ENCODE assay signal across 14 cellular contexts in the genomic region with DNA sequence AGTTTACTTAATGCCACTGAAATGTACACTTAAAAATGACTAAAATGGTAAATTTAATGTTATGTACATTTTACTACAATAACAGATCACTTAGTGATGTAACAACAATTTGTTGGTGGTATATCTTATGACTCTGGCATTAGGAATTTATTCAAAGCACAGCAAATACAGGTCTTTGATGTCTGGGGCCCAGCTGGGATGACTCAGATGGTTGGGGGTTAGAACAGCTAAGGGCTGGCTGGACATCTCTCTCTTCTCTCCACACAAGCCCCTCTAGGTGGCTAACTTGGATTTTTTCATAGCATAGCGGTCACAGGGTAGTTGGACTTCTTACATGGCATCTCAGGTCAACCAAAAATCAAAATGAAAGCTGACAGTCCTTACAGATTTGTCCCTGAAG. TPM values are rescaled to one million over a fixed set of nuclear protein-coding genes. Genes with fewer than 3 reads are reported as not detected.
A peak's percentile ranks its signal among the peaks of the same experiment; 100 is the strongest.
DNase-seq lines count a peak whose midpoint lies in the region; ATAC-seq and TF ChIP-seq lines count a peak whose summit lies in the region.
"Had no signal": no experiment of that assay in that cellular context is flagged by ENCODE, and none has a peak within 500 bp of the region (broad histone marks: within the 10 kb centered on the region; RNA-seq: fewer than 3 reads in every experiment).

No MANE protein-coding gene starts in this region.

- peak overlapping the region; percentile 7 for H3K4me2 ChIP-seq in GM23248 (ENCODE audit: unreplicated experiment)

- ATAC-seq in HG02588 (IDR thresholded peaks at IDR 0.05; ENCODE audit: unreplicated experiment) (no peak), HG03196 (IDR thresholded peaks at IDR 0.05; ENCODE audit: unreplicated experiment) (no peak)
- ATAC-seq: activated CD8-positive, alpha-beta T cell treated with anti-CD3 and anti-CD28 coated beads, Interleukin-2, amount 10 ng/mL, durations not matched to agents 7 days and 5 days; stimulated activated naive CD8-positive, alpha-beta T cell treated with anti-CD3 and anti-CD28 coated beads, Interleukin-15, amount 100 ng/mL, for 72 hours; T-cell had no signal

- peaks cover 9% of the 10 kb centered on the region for H3K4me1 ChIP-seq in GM23248 (ENCODE audit: insufficient read depth)

- no peak overlapping the region for H3K9ac ChIP-seq in GM23248

- in situ Hi-C loops in GM23248 (cut with MboI), result no loop called here

- no peaks in the 10 kb centered on the region for H4K20me1 ChIP-seq in GM23248 (ENCODE audit: insufficient read depth)

- H2AFZ ChIP-seq in GM23248, result no peak overlapping the region

- 96 to 100% methylated on average over 1 of the region's 1 CpG for WGBS in GM23248 (ENCODE audit: low coverage in 1 of 2, low lambda C conversion rate in 2 of 2, missing lambda C conversion rate in 2 of 2), 2 experiments

- H3K79me2 ChIP-seq in GM23248 (ENCODE audit: insufficient read depth), result no peaks in the 10 kb centered on the region

- H3K9me2 ChIP-seq in GM23248 (ENCODE audit: insufficient read depth), result no peaks in the 10 kb centered on the region

- no peaks in the 10 kb centered on the region for H3K9me3 ChIP-seq in GM23248 (ENCODE audit: low read depth)

- H3F3A ChIP-seq in GM23248 (ENCODE audit: insufficient read depth), result no peaks in the 10 kb centered on the region

- peak; percentile 52 for DNase-seq in GM23248
- DNase-seq in RPMI7951 (ENCODE audit: low read depth), result peak; percentile 66
- peak; percentile 68 for DNase-seq in fibroblast of mammary gland (ENCODE audit: low read depth)
- peak; percentile 53 for DNase-seq in retina
- no peak for DNase-seq in hippocampal formation (lab: John Stamatoyannopoulos, UW)
- DNase-seq in central memory CD4-positive, alpha-beta T cell, result no peak
- DNase-seq: activated CD8-positive, alpha-beta T cell treated with anti-CD3 and anti-CD28 coated beads, Interleukin-2, amount 10 ng/mL, durations not matched to agents 7 days and 5 days; effector memory CD4-positive, alpha-beta T cell; NCI-H748 treated with DMSO at 0.1 percent for 48 hours; nephron progenitor cell; stimulated activated naive CD8-positive, alpha-beta T cell treated with anti-CD3 and anti-CD28 coated beads, Interleukin-15, amount 100 ng/mL, for 72 hours; T-cell had no signal

- H3K27ac ChIP-seq in GM23248, result no peak overlapping the region

- no peaks in the 10 kb centered on the region for H3K27me3 ChIP-seq in GM23248 (replicated peaks; ENCODE audit: insufficient read depth)

- no peak for TF ChIP-seq CTCF in fibroblast of mammary gland (conservative IDR thresholded peaks at IDR 0.05; ENCODE audit: control insufficient read depth, insufficient read depth, low read depth, low read length)

- H3K4me3 ChIP-seq in GM23248 (no peak overlapping the region), fibroblast of mammary gland (ENCODE audit: control insufficient read depth, low read depth, low read length) (no peak overlapping the region)

- no peaks in the 10 kb centered on the region for H3K36me3 ChIP-seq in GM23248 (ENCODE audit: low read depth)

RNA-seq across cellular contexts. Expression of gene LCA5, which starts 37.4 kb away (rescaled TPM):
- total RNA-seq in GM23248 (2014; rRNA removed; shearing (Covaris generic)), result 2.7 and 4.2 TPM in 2 replicates
- polyA plus RNA-seq in GM23248 (2016; fragmentation: Nextera tagmentation; extraction: Ambion mirVana), result 3.6 and 4.0 TPM in 2 replicates
- 3.8 and 5.4 TPM in 2 replicates for total RNA-seq in RPMI7951 (2014; rRNA removed; shearing (Covaris generic))
- total RNA-seq: activated CD8-positive, alpha-beta T cell treated with anti-CD3 and anti-CD28 coated beads, Interleukin-2, amount 10 ng/mL, durations not matched to agents 7 days and 5 days had no signal

RNA-seq across cellular contexts. Expression of gene SH3BGRL2, which starts 56.5 kb away (rescaled TPM):
- total RNA-seq in GM23248 (2014; rRNA removed; shearing (Covaris generic)), result 0.89 and 2.2 TPM in 2 replicates
- 1.1 TPM in 2 replicates for polyA plus RNA-seq in GM23248 (2016; fragmentation: Nextera tagmentation; extraction: Ambion mirVana)
- 0.36 and 0.59 TPM in 2 replicates for total RNA-seq in RPMI7951 (2014; rRNA removed; shearing (Covaris generic))

Comparison
In these comparisons a context has a peak if more than half of its experiments do, and no peak if none do; other contexts are left out.
1. DNase-seq: peak in GM23248 (single experiment), RPMI7951 (single experiment), fibroblast of mammary gland (single experiment) and retina (single experiment); none in hippocampal formation (0 of 2) and central memory CD4-positive, alpha-beta T cell (single experiment).